ENCODE assay signal across 1 cellular context in genomic region chr7:140696679-140697446, GRCh38.
TF ChIP-seq lines count a peak whose summit lies in the region.

NDUFB2 (plus strand) TSS chr7:140696708; CDS start chr7:140696745, 37 bp downstream.

TF ChIP-seq in HepG2, 621 proteins besides CTCF, POLR2A, EP300 and RAD21 (continued from another document and continues in another):
- TF ChIP-seq SNAPC4 (CRISPR knock-in tag; IDR thresholded peaks at IDR 0.05) (no peak), BORCS8-MEF2B (CRISPR knock-in tag; IDR thresholded peaks at IDR 0.05) (peak; percentile 76; the same call in 1 of the 2 replicates), ADNP (CRISPR knock-in tag; IDR thresholded peaks at IDR 0.05) (no peak), FOXA3 (CRISPR knock-in tag; IDR thresholded peaks at IDR 0.05) (peak; percentile 16; the same call in 1 of the 2 replicates), BCLAF1 (IDR thresholded peaks at IDR 0.05) (no peak), ZHX2 (IDR thresholded peaks at IDR 0.05; ENCODE audit: low read depth) (0 out of 2 replicates have a peak, but pooled peaks have one; percentile 35), ZHX2 (CRISPR knock-in tag; IDR thresholded peaks at IDR 0.05; ENCODE audit: borderline replicate concordance) (0 out of 2 replicates have a peak, but pooled peaks have one; percentile 40), FOXK2 (IDR thresholded peaks at IDR 0.05) (no peak), ZNF776 (CRISPR knock-in tag; IDR thresholded peaks at IDR 0.05) (no peak), TOE1 (CRISPR knock-in tag; IDR thresholded peaks at IDR 0.05) (0 out of 2 replicates have a peak, but pooled peaks have one; percentile 22), ATF7 (IDR thresholded peaks at IDR 0.05) (no peak), ATF7 (CRISPR knock-in tag; IDR thresholded peaks at IDR 0.05) (peak; percentile 92), SALL2 (CRISPR knock-in tag; IDR thresholded peaks at IDR 0.05) (0 out of 2 replicates have a peak, but pooled peaks have one; percentile 35), HMG20A (CRISPR knock-in tag; IDR thresholded peaks at IDR 0.05; ENCODE audit: borderline replicate concordance) (no peak), ZNF484 (CRISPR knock-in tag; IDR thresholded peaks at IDR 0.05; ENCODE audit: borderline replicate concordance, low read depth) (no peak), JUND (CRISPR knock-in tag; IDR thresholded peaks at IDR 0.05) (peak; percentile 70), PAWR (CRISPR knock-in tag; IDR thresholded peaks at IDR 0.05; ENCODE audit: borderline replicate concordance) (peak; percentile 85; the same call in 1 of the 2 replicates), ESRRA (CRISPR knock-in tag; IDR thresholded peaks at IDR 0.05; ENCODE audit: low read depth) (peak; percentile 91), KDM2A (CRISPR knock-in tag; IDR thresholded peaks at IDR 0.05; ENCODE audit: borderline replicate concordance, low read depth) (peak; percentile 97), SMAD9 (CRISPR knock-in tag; IDR thresholded peaks at IDR 0.05) (0 out of 2 replicates have a peak, but pooled peaks have one; percentile 7), ZNF136 (CRISPR knock-in tag; IDR thresholded peaks at IDR 0.05; ENCODE audit: low read depth) (no peak; the same call in 1 of the 2 replicates), HNRNPUL1 (IDR thresholded peaks at IDR 0.05; ENCODE audit: low read depth, low read length) (no peak), ZNF747 (CRISPR knock-in tag; IDR thresholded peaks at IDR 0.05; ENCODE audit: borderline replicate concordance) (no peak), SYNCRIP (IDR thresholded peaks at IDR 0.05; ENCODE audit: insufficient read depth, low read depth, low read length) (no peak), ATF3 (CRISPR knock-in tag; IDR thresholded peaks at IDR 0.05) (no peak), SMAD3 (CRISPR knock-in tag; IDR thresholded peaks at IDR 0.05) (peak; percentile 66; the same call in 1 of the 2 replicates), PRPF4 (IDR thresholded peaks at IDR 0.05; ENCODE audit: low read depth, low read length, poor library complexity, severe bottlenecking) (no peak), SALL1 (CRISPR knock-in tag; IDR thresholded peaks at IDR 0.05) (peak; percentile 68), AGO2 (optimal IDR thresholded peaks at IDR 0.05; ENCODE audit: low read depth, low read length) (peak; percentile 96), JDP2 (CRISPR knock-in tag; IDR thresholded peaks at IDR 0.05; ENCODE audit: borderline replicate concordance) (no peak), ZNF207 (IDR thresholded peaks at IDR 0.05; ENCODE audit: borderline replicate concordance) (no peak)
- TF ChIP-seq, protein P1, sequence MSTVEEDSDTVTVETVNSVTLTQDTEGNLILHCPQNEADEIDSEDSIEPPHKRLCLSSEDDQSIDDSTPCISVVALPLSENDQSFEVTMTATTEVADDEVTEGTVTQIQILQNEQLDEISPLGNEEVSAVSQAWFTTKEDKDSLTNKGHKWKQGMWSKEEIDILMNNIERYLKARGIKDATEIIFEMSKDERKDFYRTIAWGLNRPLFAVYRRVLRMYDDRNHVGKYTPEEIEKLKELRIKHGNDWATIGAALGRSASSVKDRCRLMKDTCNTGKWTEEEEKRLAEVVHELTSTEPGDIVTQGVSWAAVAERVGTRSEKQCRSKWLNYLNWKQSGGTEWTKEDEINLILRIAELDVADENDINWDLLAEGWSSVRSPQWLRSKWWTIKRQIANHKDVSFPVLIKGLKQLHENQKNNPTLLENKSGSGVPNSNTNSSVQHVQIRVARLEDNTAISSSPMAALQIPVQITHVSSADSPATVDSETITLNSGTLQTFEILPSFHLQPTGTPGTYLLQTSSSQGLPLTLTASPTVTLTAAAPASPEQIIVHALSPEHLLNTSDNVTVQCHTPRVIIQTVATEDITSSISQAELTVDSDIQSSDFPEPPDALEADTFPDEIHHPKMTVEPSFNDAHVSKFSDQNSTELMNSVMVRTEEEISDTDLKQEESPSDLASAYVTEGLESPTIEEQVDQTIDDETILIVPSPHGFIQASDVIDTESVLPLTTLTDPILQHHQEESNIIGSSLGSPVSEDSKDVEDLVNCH (CRISPR knock-in tag; IDR thresholded peaks at IDR 0.05), result peak; percentile 60; the same call in 1 of the 2 replicates
- TF ChIP-seq, protein P2, sequence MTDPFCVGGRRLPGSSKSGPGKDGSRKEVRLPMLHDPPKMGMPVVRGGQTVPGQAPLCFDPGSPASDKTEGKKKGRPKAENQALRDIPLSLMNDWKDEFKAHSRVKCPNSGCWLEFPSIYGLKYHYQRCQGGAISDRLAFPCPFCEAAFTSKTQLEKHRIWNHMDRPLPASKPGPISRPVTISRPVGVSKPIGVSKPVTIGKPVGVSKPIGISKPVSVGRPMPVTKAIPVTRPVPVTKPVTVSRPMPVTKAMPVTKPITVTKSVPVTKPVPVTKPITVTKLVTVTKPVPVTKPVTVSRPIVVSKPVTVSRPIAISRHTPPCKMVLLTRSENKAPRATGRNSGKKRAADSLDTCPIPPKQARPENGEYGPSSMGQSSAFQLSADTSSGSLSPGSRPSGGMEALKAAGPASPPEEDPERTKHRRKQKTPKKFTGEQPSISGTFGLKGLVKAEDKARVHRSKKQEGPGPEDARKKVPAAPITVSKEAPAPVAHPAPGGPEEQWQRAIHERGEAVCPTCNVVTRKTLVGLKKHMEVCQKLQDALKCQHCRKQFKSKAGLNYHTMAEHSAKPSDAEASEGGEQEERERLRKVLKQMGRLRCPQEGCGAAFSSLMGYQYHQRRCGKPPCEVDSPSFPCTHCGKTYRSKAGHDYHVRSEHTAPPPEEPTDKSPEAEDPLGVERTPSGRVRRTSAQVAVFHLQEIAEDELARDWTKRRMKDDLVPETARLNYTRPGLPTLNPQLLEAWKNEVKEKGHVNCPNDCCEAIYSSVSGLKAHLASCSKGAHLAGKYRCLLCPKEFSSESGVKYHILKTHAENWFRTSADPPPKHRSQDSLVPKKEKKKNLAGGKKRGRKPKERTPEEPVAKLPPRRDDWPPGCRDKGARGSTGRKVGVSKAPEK (CRISPR knock-in tag; IDR thresholded peaks at IDR 0.05; ENCODE audit: borderline replicate concordance), result no peak
- TF ChIP-seq, protein P3, sequence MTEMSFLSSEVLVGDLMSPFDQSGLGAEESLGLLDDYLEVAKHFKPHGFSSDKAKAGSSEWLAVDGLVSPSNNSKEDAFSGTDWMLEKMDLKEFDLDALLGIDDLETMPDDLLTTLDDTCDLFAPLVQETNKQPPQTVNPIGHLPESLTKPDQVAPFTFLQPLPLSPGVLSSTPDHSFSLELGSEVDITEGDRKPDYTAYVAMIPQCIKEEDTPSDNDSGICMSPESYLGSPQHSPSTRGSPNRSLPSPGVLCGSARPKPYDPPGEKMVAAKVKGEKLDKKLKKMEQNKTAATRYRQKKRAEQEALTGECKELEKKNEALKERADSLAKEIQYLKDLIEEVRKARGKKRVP (CRISPR knock-in tag; IDR thresholded peaks at IDR 0.05), result 0 out of 4 replicates have a peak, but pooled peaks of 1 of the 2 experiments have one; percentile 4
- TF ChIP-seq, protein P4, sequence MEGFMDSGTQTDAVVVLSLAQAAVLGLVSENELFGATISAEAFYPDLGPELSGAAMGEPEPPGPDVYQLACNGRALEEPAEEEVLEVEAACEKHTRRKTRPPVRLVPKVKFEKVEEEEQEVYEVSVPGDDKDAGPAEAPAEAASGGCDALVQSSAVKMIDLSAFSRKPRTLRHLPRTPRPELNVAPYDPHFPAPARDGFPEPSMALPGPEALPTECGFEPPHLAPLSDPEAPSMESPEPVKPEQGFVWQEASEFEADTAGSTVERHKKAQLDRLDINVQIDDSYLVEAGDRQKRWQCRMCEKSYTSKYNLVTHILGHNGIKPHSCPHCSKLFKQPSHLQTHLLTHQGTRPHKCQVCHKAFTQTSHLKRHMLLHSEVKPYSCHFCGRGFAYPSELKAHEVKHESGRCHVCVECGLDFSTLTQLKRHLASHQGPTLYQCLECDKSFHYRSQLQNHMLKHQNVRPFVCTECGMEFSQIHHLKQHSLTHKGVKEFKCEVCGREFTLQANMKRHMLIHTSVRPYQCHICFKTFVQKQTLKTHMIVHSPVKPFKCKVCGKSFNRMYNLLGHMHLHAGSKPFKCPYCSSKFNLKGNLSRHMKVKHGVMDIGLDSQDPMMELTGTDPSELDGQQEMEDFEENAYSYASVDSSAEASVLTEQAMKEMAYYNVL (CRISPR knock-in tag; IDR thresholded peaks at IDR 0.05; ENCODE audit: borderline replicate concordance), result no peak
